ENCODE assay signal across 11 cellular contexts in genomic region chr3:113057117-113057516, GRCh38.
DNase-seq lines count a peak whose midpoint lies in the region; ATAC-seq, FAIRE-seq and TF ChIP-seq lines count a peak whose summit lies in the region.
"Had no signal": no experiment of that assay in that cellular context is flagged by ENCODE, and none has a peak within 500 bp of the region (broad histone marks: within the 10 kb centered on the region; RNA-seq: fewer than 3 reads in every experiment).

No MANE protein-coding gene starts in this region.

- peak; percentile 52 for FAIRE-seq in GM12891 (lab: Jason Lieb, UNC)

- 9 to 11% (median 11%) methylated on average over 3 of the region's 3 CpGs for WGBS in ovary, 3 donors
- WGBS in body of pancreas, 2 donors, result 66 to 78% methylated on average over 3 of the region's 3 CpGs

- DNase-seq in GM12891 (ENCODE audit: insufficient read length, low spot score), result no peak
- no peak for DNase-seq in effector memory CD4-positive, alpha-beta T cell
- no peak for DNase-seq in ovary
- no peak for DNase-seq in amniotic stem cell (lab: John Stamatoyannopoulos, UW)
- DNase-seq in body of pancreas, result no peak
- DNase-seq: amygdala, SIG-M5 had no signal

- TF ChIP-seq CTCF in ovary (IDR thresholded peaks at IDR 0.05) (no peak), body of pancreas (IDR thresholded peaks at IDR 0.05) (no peak)

- no peaks in the 10 kb centered on the region for H3K27me3 ChIP-seq in effector memory CD4-positive, alpha-beta T cell (replicated peaks; ENCODE audit: control insufficient read depth, insufficient read depth, low read length, poor library complexity, severe bottlenecking)
- H3K27me3 ChIP-seq in ovary (no peaks in the 10 kb centered on the region), body of pancreas (no peaks in the 10 kb centered on the region)

- no peaks in the 10 kb centered on the region for H3K9me3 ChIP-seq in effector memory CD4-positive, alpha-beta T cell (ENCODE audit: control insufficient read depth, low read length)
- no peaks in the 10 kb centered on the region for H3K9me3 ChIP-seq in ovary
- no peaks in the 10 kb centered on the region for H3K9me3 ChIP-seq in body of pancreas
- H3K9me3 ChIP-seq: thoracic aorta had no signal

- no peak overlapping the region for H3K4me3 ChIP-seq in effector memory CD4-positive, alpha-beta T cell (ENCODE audit: insufficient read depth, low read depth, low read length, poor library complexity, severe bottlenecking)
- no peak overlapping the region for H3K4me3 ChIP-seq in ovary
- no peak overlapping the region for H3K4me3 ChIP-seq in body of pancreas
- H3K4me3 ChIP-seq: thoracic aorta had no signal

- ATAC-seq in GM19324 (IDR thresholded peaks at IDR 0.05; ENCODE audit: low FRiP score, unreplicated experiment) (peak; percentile 76), HG02763 (IDR thresholded peaks at IDR 0.05; ENCODE audit: unreplicated experiment) (peak; percentile 91), HG03520 (IDR thresholded peaks at IDR 0.05; ENCODE audit: unreplicated experiment) (peak; percentile 85), body of pancreas (no peak)

- H3K27ac ChIP-seq in effector memory CD4-positive, alpha-beta T cell (ENCODE audit: insufficient read depth, low read length, poor library complexity, severe bottlenecking), result no peak overlapping the region
- H3K27ac ChIP-seq in ovary, result no peak overlapping the region
- H3K27ac ChIP-seq in body of pancreas, result no peak overlapping the region
- H3K27ac ChIP-seq: thoracic aorta had no signal

- no peaks in the 10 kb centered on the region for H3K4me1 ChIP-seq in effector memory CD4-positive, alpha-beta T cell (ENCODE audit: control insufficient read depth, insufficient read depth, low read length, poor library complexity, severe bottlenecking)
- H3K4me1 ChIP-seq in ovary (ENCODE audit: insufficient read depth) (peaks cover 2% of the 10 kb centered on the region), body of pancreas (no peaks in the 10 kb centered on the region)

- TF ChIP-seq POLR2A in GM12891 (IDR thresholded peaks at IDR 0.05; ENCODE audit: low read depth, low read length) (no peak), ovary (IDR thresholded peaks at IDR 0.05) (no peak), body of pancreas (IDR thresholded peaks at IDR 0.05) (no peak)

- peaks cover 4% of the 10 kb centered on the region for H3K36me3 ChIP-seq in effector memory CD4-positive, alpha-beta T cell (ENCODE audit: control insufficient read depth, insufficient read depth, low read length)
- H3K36me3 ChIP-seq in ovary (no peaks in the 10 kb centered on the region), body of pancreas (replicated peaks in 1 of 2; ENCODE audit: insufficient read depth in 1 of 2, low read depth in 2 of 2) (no peaks in the 10 kb centered on the region)
- H3K36me3 ChIP-seq: thoracic aorta had no signal

- intact Hi-C loops in ovary (cut with DNase I), result loop anchor here in 3 of 4 donors (10.0 kb wide), 3 partner anchors 78 to 228 kb away; partner anchors contain the start of gene BOC (in 1 of the 3)
- intact Hi-C loops in body of pancreas (cut with DNase I), result loop anchor here (5.0 kb wide), 2 partner anchors 75 to 235 kb away; no protein-coding TSS in a partner anchor

- no peak for TF ChIP-seq EP300 in ovary (IDR thresholded peaks at IDR 0.05)

TF ChIP-seq in GM12891, 5 proteins besides CTCF, POLR2A, EP300 and RAD21:
- TF ChIP-seq POU2F2 (IDR thresholded peaks at IDR 0.05; ENCODE audit: low read depth, low read length), result peak; percentile 87
- TF ChIP-seq TAF1 (IDR thresholded peaks at IDR 0.05; ENCODE audit: low read depth, low read length), result no peak
- TF ChIP-seq SPI1 (IDR thresholded peaks at IDR 0.05; ENCODE audit: low read depth, low read length), result peak; percentile 89
- no peak for TF ChIP-seq POLR2AphosphoS5 (IDR thresholded peaks at IDR 0.05; ENCODE audit: low read depth, low read length)
TF ChIP-seq in GM12891: peak in this region for 2.
